ENCODE assay signal across 23 cellular contexts in genomic region chr2:69815717-69816116, GRCh38. TPM values are rescaled to one million over a fixed set of nuclear protein-coding genes. Genes with fewer than 3 reads are reported as not detected.
DNase-seq lines count a peak whose midpoint lies in the region; ATAC-seq, FAIRE-seq and TF ChIP-seq lines count a peak whose summit lies in the region.
"Had no signal": no experiment of that assay in that cellular context is flagged by ENCODE, and none has a peak within 500 bp of the region (broad histone marks: within the 10 kb centered on the region; RNA-seq: fewer than 3 reads in every experiment).

No MANE protein-coding gene starts in this region.

- BruUV-seq in endothelial cell of umbilical vein (replicated peaks; lab: Mats Ljungman, UMichigan), result no TSS peak

- intact Hi-C loops in endothelial cell of umbilical vein (cut with micrococcal nuclease), result loop anchor here (5.0 kb wide), 2 partner anchors 258 to 378 kb away; partner anchors contain the start of gene NFU1

- H3K4me1 ChIP-seq in endothelial cell of umbilical vein (ENCODE audit: control insufficient read depth, extremely low read depth, insufficient read depth, low read length) (peaks cover 28% of the 10 kb centered on the region), osteoblast (ENCODE audit: insufficient read depth, low read length) (peaks cover 6% of the 10 kb centered on the region)

- POLR2A ChIA-PET in endothelial cell of umbilical vein (lab: Charles Lee), result no interaction called here

- no peak for TF ChIP-seq POLR2A in endothelial cell of umbilical vein (IDR thresholded peaks at IDR 0.05; ENCODE audit: low read depth, low read length)

- CTCF ChIA-PET in endothelial cell of umbilical vein (lab: Charles Lee), result interaction anchor here (0.7 to 15.5 kb wide), 15 partner anchors 11 to 872 kb away, joined by 3 to 784 read pairs (median 15); partner anchors contain the start of genes ANXA4 and GMCL1

- no peak overlapping the region for H3K4me2 ChIP-seq in endothelial cell of umbilical vein (ENCODE audit: insufficient read depth, low read length)
- H3K4me2 ChIP-seq in osteoblast (ENCODE audit: insufficient read depth, low read length), result no peak overlapping the region
- H3K4me2 ChIP-seq: SK-N-SH had no signal

- H3K36me3 ChIP-seq in endothelial cell of umbilical vein (ENCODE audit: control insufficient read depth in 2 of 2, extremely low read depth in 1 of 2, insufficient read depth in 2 of 2, low read length in 2 of 2) (peaks cover 0 to 8% of the 10 kb centered on the region in 2 experiments), osteoblast (ENCODE audit: insufficient read depth, low read length) (no peaks in the 10 kb centered on the region)

- no peak for FAIRE-seq in endothelial cell of umbilical vein (lab: Jason Lieb, UNC)
- FAIRE-seq: K562 had no signal

- no peak overlapping the region for H3K9ac ChIP-seq in endothelial cell of umbilical vein (replicated peaks; ENCODE audit: extremely low read depth, insufficient read depth, low read length)
- H3K9ac ChIP-seq: parathyroid adenoma, SK-N-SH had no signal

- H3K79me2 ChIP-seq in endothelial cell of umbilical vein (ENCODE audit: control insufficient read depth, insufficient read depth, low read length) (no peaks in the 10 kb centered on the region), osteoblast (ENCODE audit: insufficient read depth, low read length) (no peaks in the 10 kb centered on the region)

- dilution Hi-C loops in endothelial cell of umbilical vein (cut with MboI; ENCODE audit: extremely low pct_ligation_motif_present, low sequenced_read_pairs), result no loop called here

- no peak overlapping the region for H3K27ac ChIP-seq in endothelial cell of umbilical vein (ENCODE audit: insufficient read depth, low read depth, low read length)
- peak overlapping the region; percentile 1 for H3K27ac ChIP-seq in osteoblast (ENCODE audit: low read depth, low read length)
- H3K27ac ChIP-seq: C4-2B, parathyroid adenoma, upper lobe of left lung had no signal

- TF ChIP-seq CTCF in endothelial cell of umbilical vein (IDR thresholded peaks at IDR 0.05; ENCODE audit: extremely low read depth in 1 of 2, insufficient read depth in 1 of 2, low read depth in 1 of 2, low read length in 2 of 2), result no peak
- TF ChIP-seq CTCF in osteoblast (IDR thresholded peaks at IDR 0.05; ENCODE audit: extremely low read depth, low read depth, low read length), result no peak

- no peaks in the 10 kb centered on the region for H3K27me3 ChIP-seq in endothelial cell of umbilical vein (ENCODE audit: control insufficient read depth in 2 of 2, insufficient read depth in 2 of 2, low read length in 2 of 2)
- no peaks in the 10 kb centered on the region for H3K27me3 ChIP-seq in osteoblast (ENCODE audit: insufficient read depth, low read length)
- H3K27me3 ChIP-seq: upper lobe of left lung had no signal

- no peaks in the 10 kb centered on the region for H3K9me1 ChIP-seq in endothelial cell of umbilical vein (replicated peaks; ENCODE audit: control insufficient read depth, extremely low read depth, insufficient read depth, low read length)

- H3K9me3 ChIP-seq in endothelial cell of umbilical vein (replicated peaks; ENCODE audit: control insufficient read depth, insufficient read depth, low read length) (no peaks in the 10 kb centered on the region), osteoblast (ENCODE audit: low read depth, low read length) (no peaks in the 10 kb centered on the region)
- H3K9me3 ChIP-seq: SK-N-SH, upper lobe of left lung had no signal

- H4K20me1 ChIP-seq in endothelial cell of umbilical vein (replicated peaks; ENCODE audit: control insufficient read depth, extremely low read depth, insufficient read depth, low read length) (no peaks in the 10 kb centered on the region), osteoblast (ENCODE audit: insufficient read depth, low read length) (no peaks in the 10 kb centered on the region)

- peak; percentile 67 for DNase-seq in Daoy (ENCODE audit: low read depth)
- DNase-seq in LHCN-M2 (ENCODE audit: low read depth), result peak; percentile 23
- peak; percentile 21 for DNase-seq in endothelial cell of umbilical vein (ENCODE audit: low read depth, low spot score)
- DNase-seq in osteoblast (ENCODE audit: insufficient read length, low spot score, missing footprints), result no peak
- DNase-seq in NCI-H748 treated with DMSO at 0.1 percent for 48 hours (lab: John Stamatoyannopoulos, UW), result no peak
- no peak for DNase-seq in NCI-H510A (lab: John Stamatoyannopoulos, UW)
- DNase-seq: activated CD4-positive, alpha-beta T cell treated with anti-CD3 and anti-CD28 coated beads for 48 hours; activated gamma-delta T cell treated with Interleukin-2 at 50 U/mL for 16 hours; activated T-cell treated with anti-CD3 and anti-CD28 coated beads, Interleukin-2, amount 50 U/mL, for 1 hour; H9; left ventricle myocardium superior; NCI-H1436; NCI-H345; NCI-H82; right cardiac atrium; SK-N-SH; stimulated activated CD4-positive, alpha-beta T cell treated with anti-CD3 and anti-CD28 coated beads, Interleukin-12 subunit alpha, Interleukin-12 subunit beta, amount 100 ng/mL, for 4 hours; stimulated activated CD4-positive, alpha-beta T cell treated with anti-CD3 and anti-CD28 coated beads, Interleukin-4, amount 100 ng/mL, for 1 hour; upper lobe of left lung had no signal

- H3K4me3 ChIP-seq in endothelial cell of umbilical vein (replicated peaks in 1 of 3; ENCODE audit: insufficient read depth in 1 of 3, low read depth in 1 of 3, low read length in 3 of 3), result no peak overlapping the region
- H3K4me3 ChIP-seq in osteoblast (ENCODE audit: insufficient read depth, low read length), result no peak overlapping the region
- H3K4me3 ChIP-seq: K562, upper lobe of left lung had no signal

- no peak overlapping the region for H2AFZ ChIP-seq in endothelial cell of umbilical vein (ENCODE audit: low read depth, low read length)
- H2AFZ ChIP-seq in osteoblast (ENCODE audit: low read length), result no peak overlapping the region
- H2AFZ ChIP-seq: parathyroid adenoma had no signal

- no peak for ATAC-seq in GM18867 (IDR thresholded peaks at IDR 0.05; ENCODE audit: unreplicated experiment)
- ATAC-seq: K562, left ventricle myocardium superior, right cardiac atrium had no signal

TF ChIP-seq in endothelial cell of umbilical vein, 7 proteins besides CTCF, POLR2A, EP300 and RAD21:
- TF ChIP-seq EZH2 (IDR thresholded peaks at IDR 0.05; ENCODE audit: borderline replicate concordance, low read depth, low read length, severe bottlenecking) (no peak), MYC (IDR thresholded peaks at IDR 0.05; ENCODE audit: low read depth, low read length) (no peak), GATA2 (IDR thresholded peaks at IDR 0.05; ENCODE audit: insufficient read depth, insufficient read length, low read depth, low read length) (no peak), FOS (IDR thresholded peaks at IDR 0.05; ENCODE audit: borderline replicate concordance, insufficient read depth, low read length) (peak; percentile 45)

RNA-seq across cellular contexts. Expression of gene GMCL1, which starts 13.7 kb away (rescaled TPM):
- total RNA-seq in Daoy (2014; rRNA removed; shearing (Covaris generic)), result 6.1 and 6.9 TPM in 2 replicates
- 6.7 and 9.1 TPM in 2 replicates for total RNA-seq in LHCN-M2 (2014; rRNA removed)
- 3.7 TPM for polyA plus RNA-seq in LHCN-M2 (2012)
- 13.0 and 14.6 TPM in 2 replicates for total RNA-seq in endothelial cell of umbilical vein
- 3.8 and 4.2 TPM in 2 replicates for polyA plus RNA-seq in endothelial cell of umbilical vein
- 4.7 and 4.8 TPM in 2 replicates for polyA plus RNA-seq in endothelial cell of umbilical vein (2011; cell fraction: cytosol; rRNA removed)
- polyA plus RNA-seq in endothelial cell of umbilical vein (2011; cell fraction: nucleus; rRNA removed), result 8.2 and 9.3 TPM in 2 replicates
- polyA plus RNA-seq in endothelial cell of umbilical vein (2012), result 7.1 and 8.6 TPM in 2 replicates
- 4.3 and 9.2 TPM in 2 replicates for polyA minus RNA-seq in endothelial cell of umbilical vein
- 7.6 TPM for polyA minus RNA-seq in endothelial cell of umbilical vein (2011; cell fraction: cytosol; rRNA and poly(A)+ RNA removed)
- polyA minus RNA-seq in endothelial cell of umbilical vein (2011; cell fraction: nucleus; rRNA and poly(A)+ RNA removed), result 6.5 and 7.9 TPM in 2 replicates
- total RNA-seq in osteoblast, result 8.7 and 11.2 TPM in 2 replicates

Comparison
In these comparisons a context has a peak if more than half of its experiments do, and no peak if none do; other contexts are left out.
1. DNase-seq: peak in Daoy (single experiment), LHCN-M2 (single experiment) and endothelial cell of umbilical vein (single experiment); none in osteoblast (single experiment), NCI-H748 treated with DMSO at 0.1 percent for 48 hours (single experiment) and NCI-H510A (single experiment).